Comparison of ENCODE assay signal across 8 cellular contexts in the genomic region with DNA sequence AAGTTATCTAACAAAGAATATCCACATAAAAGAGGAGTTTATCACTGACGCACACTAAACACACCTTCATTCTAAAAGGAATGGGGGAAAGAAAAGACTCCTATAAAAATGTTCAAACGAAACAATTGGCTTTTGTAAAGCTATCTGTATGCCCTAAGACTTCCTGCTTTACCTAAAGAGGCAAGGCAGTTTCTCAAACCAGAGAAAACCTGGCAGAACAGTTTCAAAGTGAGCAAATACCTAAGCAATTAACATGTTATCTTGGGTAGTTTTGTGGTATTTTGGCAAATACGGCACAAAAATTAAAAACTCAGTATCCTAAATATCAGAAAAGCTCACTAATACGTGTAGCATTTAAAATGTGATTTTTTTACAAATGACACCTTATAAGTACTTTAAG. TPM values are rescaled to one million over a fixed set of nuclear protein-coding genes. Genes with fewer than 3 reads are reported as not detected.
A peak's percentile ranks its signal among the peaks of the same experiment; 100 is the strongest.
DNase-seq lines count a peak whose midpoint lies in the region; ATAC-seq and TF ChIP-seq lines count a peak whose summit lies in the region.

No MANE protein-coding gene starts in this region.

- H3F3A ChIP-seq in DOHH2 (ENCODE audit: control insufficient read depth, insufficient read depth) (no peaks in the 10 kb centered on the region), MM.1S (ENCODE audit: insufficient read depth, low read length) (peaks cover 20% of the 10 kb centered on the region)

- no peaks in the 10 kb centered on the region for H3K27me3 ChIP-seq in DOHH2 (ENCODE audit: control insufficient read depth, low read length)
- no peaks in the 10 kb centered on the region for H3K27me3 ChIP-seq in MM.1S (replicated peaks; ENCODE audit: insufficient read depth, low read length)

- peaks cover 41% of the 10 kb centered on the region for H3K4me1 ChIP-seq in DOHH2 (ENCODE audit: control insufficient read depth, low read length)
- peaks cover 8% of the 10 kb centered on the region; the same call in 1 of the 2 replicates for H3K4me1 ChIP-seq in MM.1S (ENCODE audit: low read length)

- no peak overlapping the region for H3K27ac ChIP-seq in DOHH2 (ENCODE audit: low read depth, low read length)
- H3K27ac ChIP-seq in MM.1S (ENCODE audit: low read length), result peak overlapping the region; percentile 95; the same call in 1 of the 2 replicates

- H3K9ac ChIP-seq in MM.1S (ENCODE audit: low read length), result peak overlapping the region; percentile 100

- H3K36me3 Mint-ChIP-seq in naive thymus-derived CD8-positive, alpha-beta T cell, result peaks cover 0 to 17% (median 3%) of the 10 kb centered on the region in 3 donors

- no peaks in the 10 kb centered on the region for H3K9me3 Mint-ChIP-seq in naive thymus-derived CD8-positive, alpha-beta T cell

- H3K36me3 ChIP-seq in DOHH2 (ENCODE audit: control insufficient read depth, low read length) (peaks cover 49% of the 10 kb centered on the region), MM.1S (replicated peaks; ENCODE audit: insufficient read depth, low read length) (peaks cover 10% of the 10 kb centered on the region; the same call in 1 of the 2 replicates)

- peak overlapping the region; percentile 92 to 100 (median 99) for H3K4me3 Mint-ChIP-seq in naive thymus-derived CD8-positive, alpha-beta T cell

- H3K79me2 ChIP-seq in DOHH2 (ENCODE audit: control insufficient read depth, low read length), result peaks cover 69% of the 10 kb centered on the region
- H3K79me2 ChIP-seq in MM.1S (ENCODE audit: low read length), result peaks cover 69% of the 10 kb centered on the region

- H3K9me2 ChIP-seq in DOHH2 (replicated peaks; ENCODE audit: control insufficient read depth, low read length) (no peaks in the 10 kb centered on the region), MM.1S (replicated peaks; ENCODE audit: insufficient read depth, low read length) (no peaks in the 10 kb centered on the region)

- POLR2A ChIA-PET in naive thymus-derived CD8-positive, alpha-beta T cell (lab: Charles Lee), result no interaction called here

- TF ChIP-seq CTCF in DOHH2 (IDR thresholded peaks at IDR 0.05; ENCODE audit: low read depth, low read length, poor library complexity, severe bottlenecking) (no peak), MM.1S (IDR thresholded peaks at IDR 0.05; ENCODE audit: low read length) (no peak)

- H4K20me1 ChIP-seq in DOHH2 (ENCODE audit: control insufficient read depth, insufficient read depth, low read depth, low read length) (peaks cover 40% of the 10 kb centered on the region), MM.1S (ENCODE audit: insufficient read depth, low read length) (peaks cover 53% of the 10 kb centered on the region)

- H3K27ac Mint-ChIP-seq in naive thymus-derived CD8-positive, alpha-beta T cell, result peak overlapping the region; percentile 4 to 100 (median 98)

- no peaks in the 10 kb centered on the region for H3K27me3 Mint-ChIP-seq in naive thymus-derived CD8-positive, alpha-beta T cell

- no peak for ATAC-seq in naive thymus-derived CD8-positive, alpha-beta T cell
- ATAC-seq in GM18873 (IDR thresholded peaks at IDR 0.05; ENCODE audit: low FRiP score, unreplicated experiment), result no peak

- H3K4me3 ChIP-seq in DOHH2 (ENCODE audit: low read length), result peak overlapping the region; percentile 85
- H3K4me3 ChIP-seq in MM.1S (ENCODE audit: low read length), result peak overlapping the region; percentile 98

- H3K9me3 ChIP-seq in DOHH2 (ENCODE audit: control insufficient read depth, insufficient read depth, low read length), result no peaks in the 10 kb centered on the region
- no peaks in the 10 kb centered on the region for H3K9me3 ChIP-seq in MM.1S (replicated peaks; ENCODE audit: insufficient read depth, low read length)

- peaks cover 14 to 57% (median 51%) of the 10 kb centered on the region in 4 donors for H3K4me1 Mint-ChIP-seq in naive thymus-derived CD8-positive, alpha-beta T cell

- DNase-seq in MM.1S, result peak; percentile 34
- peak; percentile 17 for DNase-seq in cerebellar cortex (ENCODE audit: low spot score)
- DNase-seq in naive thymus-derived CD8-positive, alpha-beta T cell, result peak in 3 of 10 donors; percentile 8 to 21 (median 20)
- DNase-seq in COR-L47 (lab: John Stamatoyannopoulos, UW), result no peak
- no peak for DNase-seq in SHP77 (lab: John Stamatoyannopoulos, UW)
- DNase-seq in SK-N-DZ (ENCODE audit: low spot score), result no peak

- H3K4me2 ChIP-seq in DOHH2 (ENCODE audit: low read length) (peak overlapping the region; percentile 90), MM.1S (ENCODE audit: low read depth, low read length) (peak overlapping the region; percentile 86)

- no peak overlapping the region for H2AFZ ChIP-seq in MM.1S (ENCODE audit: low read length)

RNA-seq across cellular contexts. Expression of a gene that starts 1.9 kb away (rescaled TPM):
- 100 to 1,000 TPM; 175 to 189 TPM for total RNA-seq in naive thymus-derived CD8-positive, alpha-beta T cell
- polyA plus RNA-seq in naive thymus-derived CD8-positive, alpha-beta T cell, result 100 to 1,000 TPM in 2 of 3 donors, 10 to 100 TPM in 1; 94.0 to 126 (median 113) TPM
- 35.0 and 41.7 TPM in 2 replicates for polyA plus RNA-seq in SK-N-DZ (2014; cell fraction: cytosol; rRNA removed)
- 37.7 and 70.0 TPM in 2 replicates for polyA plus RNA-seq in SK-N-DZ (2014; cell fraction: nucleus; rRNA removed)

Comparison
In these comparisons a context has a peak if more than half of its experiments do, and no peak if none do; other contexts are left out.
1. DNase-seq: peak in MM.1S (single experiment) and cerebellar cortex (single experiment); none in COR-L47 (single experiment), SHP77 (0 of 2) and SK-N-DZ (single experiment).